In the genomic region with DNA sequence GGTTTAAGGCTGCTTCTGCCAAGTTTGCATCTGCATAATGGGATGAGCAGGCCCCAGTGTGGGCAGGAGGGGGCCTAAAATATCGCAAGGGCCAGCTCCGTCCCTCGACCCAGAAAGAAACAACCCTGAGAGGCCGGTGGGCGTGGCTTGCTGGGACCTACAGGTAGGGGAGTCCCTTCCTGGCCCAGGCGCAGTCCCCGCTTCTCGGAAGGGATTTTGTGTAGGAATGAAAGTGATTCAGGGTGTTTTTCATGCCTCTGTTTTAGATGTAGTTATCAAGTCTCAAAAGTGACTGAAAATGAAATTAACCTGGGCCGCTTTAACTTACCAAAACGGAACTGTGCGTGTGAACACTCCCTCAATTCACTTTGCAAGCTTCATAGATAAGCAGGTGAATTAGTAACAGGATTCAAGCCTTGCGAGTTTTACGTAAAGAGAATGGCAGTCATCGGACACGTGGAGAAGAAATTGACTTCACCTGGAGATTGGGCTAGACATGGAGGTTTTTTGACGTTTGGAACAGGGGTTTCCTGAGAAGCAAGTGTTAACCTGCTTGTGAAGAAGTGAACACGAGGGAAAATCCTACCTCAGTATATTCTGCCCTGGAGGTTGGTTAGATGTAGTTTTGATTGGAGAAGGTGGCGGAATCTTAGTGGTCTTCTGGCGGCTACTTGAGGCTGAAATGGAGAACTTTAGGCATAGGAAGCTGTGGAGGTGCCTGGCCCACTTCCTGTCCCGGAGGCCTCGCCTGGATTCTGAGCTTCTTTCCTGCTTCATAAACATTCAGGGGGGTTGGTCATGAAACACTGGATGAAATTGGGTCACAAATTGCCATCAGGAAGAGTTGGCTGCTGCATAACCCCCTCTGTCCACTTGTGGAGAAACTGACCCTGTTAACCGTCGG, we compare ENCODE assay signal across 8 cellular contexts. TPM values are rescaled to one million over a fixed set of nuclear protein-coding genes. Genes with fewer than 3 reads are reported as not detected.
A peak's percentile ranks its signal among the peaks of the same experiment; 100 is the strongest.
DNase-seq lines count a peak whose midpoint lies in the region; ATAC-seq and TF ChIP-seq lines count a peak whose summit lies in the region.

No MANE protein-coding gene starts in this region.

- peaks cover 0 to 46% (median 31%) of the 10 kb centered on the region in 4 donors for H3K4me1 ChIP-seq in sigmoid colon

- no peak for TF ChIP-seq EP300 in sigmoid colon (IDR thresholded peaks at IDR 0.05)

- H3K27me3 ChIP-seq in sigmoid colon: no peaks in the 10 kb centered on the region

- intact Hi-C loops in cardiac septum (cut with DNase I): loop anchor here (5.0 kb wide), 2 partner anchors 136 to 281 kb away; no protein-coding TSS in a partner anchor
- intact Hi-C loops in sigmoid colon (cut with DNase I): loop anchor here (5.0 to 10.0 kb wide), 4 partner anchors 66 to 448 kb away; partner anchors contain the start of gene UXS1

- WGBS in sigmoid colon, 2 donors: 18 to 26% methylated on average over 23 of the region's 23 CpGs

- no peaks in the 10 kb centered on the region for H3K36me3 ChIP-seq in sigmoid colon

- peak; percentile 48 for DNase-seq in NCI-H526 treated with DMSO at 0.1 percent for 48 hours (lab: John Stamatoyannopoulos, UW)
- DNase-seq in activated effector memory CD4-positive, alpha-beta T cell treated with anti-CD3 and anti-CD28 coated beads, Interleukin-2, amount 50 U/mL, for 16 hours: peak; percentile 95
- DNase-seq in cardiac septum (ENCODE audit: low spot score): peak; percentile 87
- DNase-seq in sigmoid colon: no peak
- DNase-seq in putamen (ENCODE audit: low spot score): no peak
- DNase-seq in amniotic stem cell (lab: John Stamatoyannopoulos, UW): no peak

- peak; percentile 38 for ATAC-seq in GM18505 (IDR thresholded peaks at IDR 0.05; ENCODE audit: unreplicated experiment)
- ATAC-seq in HG02642 (IDR thresholded peaks at IDR 0.05; ENCODE audit: poor library complexity, unreplicated experiment): peak; percentile 50

- H3K9me3 ChIP-seq in sigmoid colon: no peaks in the 10 kb centered on the region

- peak overlapping the region; percentile 49 to 100 (median 92) for H3K4me3 ChIP-seq in sigmoid colon

- no peak for TF ChIP-seq POLR2A in GM18505 (IDR thresholded peaks at IDR 0.05; ENCODE audit: borderline replicate concordance, extremely low read depth, insufficient read depth, insufficient read length)
- no peak for TF ChIP-seq POLR2A in sigmoid colon (IDR thresholded peaks at IDR 0.05)

- H3K27ac ChIP-seq in sigmoid colon: peak overlapping the region; percentile 75 to 94 (median 86)

- no peak for TF ChIP-seq CTCF in sigmoid colon (IDR thresholded peaks at IDR 0.05)

RNA-seq across cellular contexts. Expression of gene NCK2, which starts 1.7 kb away (rescaled TPM):
- total RNA-seq in cardiac septum (33.2 TPM), sigmoid colon (10 to 100 TPM; 39.2 to 56.1 (median 53.7) TPM)
- polyA plus RNA-seq in sigmoid colon: 10 to 100 TPM; 36.4 to 59.9 (median 41.4) TPM

Comparison
In these comparisons a context has a peak if more than half of its experiments do, and no peak if none do; other contexts are left out.
1. DNase-seq: peak in NCI-H526 treated with DMSO at 0.1 percent for 48 hours (single experiment), activated effector memory CD4-positive, alpha-beta T cell treated with anti-CD3 and anti-CD28 coated beads, Interleukin-2, amount 50 U/mL, for 16 hours (single experiment) and cardiac septum (single experiment); none in sigmoid colon (single experiment), putamen (single experiment) and amniotic stem cell (single experiment).